ENCODE assay signal across 31 cellular contexts in the genomic region with DNA sequence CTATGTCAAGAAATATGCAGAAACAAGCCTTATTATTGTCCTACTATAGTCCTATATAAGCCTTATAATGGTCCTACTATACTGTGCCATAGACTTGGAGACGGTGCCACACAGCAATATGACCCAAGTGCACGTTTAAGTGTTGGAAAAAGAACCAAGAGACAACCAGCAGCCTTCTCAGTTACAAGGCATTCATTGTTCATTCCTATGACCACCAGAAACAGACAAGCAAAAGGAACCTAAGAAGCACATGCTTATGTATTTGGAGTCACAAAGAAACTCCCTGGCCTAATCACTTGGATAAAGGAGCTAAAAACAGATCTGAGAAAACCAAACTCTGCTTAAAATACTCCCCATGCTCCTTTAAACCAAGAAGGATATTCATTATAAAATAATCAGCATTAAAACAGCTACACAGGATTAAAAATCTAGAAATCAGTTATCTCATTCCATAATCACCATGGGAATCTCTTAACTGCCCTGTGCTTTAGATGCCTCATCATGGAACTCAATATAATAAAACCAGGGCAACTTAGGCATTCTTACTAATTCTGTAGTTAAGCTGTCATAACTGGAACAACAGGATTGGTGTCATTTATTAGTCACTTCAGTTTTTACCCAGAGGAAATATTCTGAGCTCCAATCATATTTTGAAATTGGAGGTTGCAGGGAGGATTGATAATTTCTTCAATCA. TPM values are rescaled to one million over a fixed set of nuclear protein-coding genes. Genes with fewer than 3 reads are reported as not detected.
A peak's percentile ranks its signal among the peaks of the same experiment; 100 is the strongest.
DNase-seq lines count a peak whose midpoint lies in the region; ATAC-seq, FAIRE-seq and TF ChIP-seq lines count a peak whose summit lies in the region.
"Had no signal": no experiment of that assay in that cellular context is flagged by ENCODE, and none has a peak within 500 bp of the region (broad histone marks: within the 10 kb centered on the region; RNA-seq: fewer than 3 reads in every experiment).

No MANE protein-coding gene starts in this region.

- no peak for TF ChIP-seq POLR2A in HCT116 (IDR thresholded peaks at IDR 0.05; ENCODE audit: borderline replicate concordance, extremely low read depth, insufficient read depth, insufficient read length)

- peaks cover under 1 to 5% of the 10 kb centered on the region in 2 experiments; a peak in 2 of 4 replicates for H3K4me1 ChIP-seq in HCT116 (ENCODE audit: control insufficient read depth in 1 of 2, insufficient read depth in 2 of 2, low read length in 2 of 2)
- H3K4me1 ChIP-seq in foreskin keratinocyte, result no peaks in the 10 kb centered on the region
- H3K4me1 ChIP-seq: prostate gland had no signal

- TF ChIP-seq RAD21 in HCT116 (IDR thresholded peaks at IDR 0.05; ENCODE audit: low read depth), result no peak

- H3K9ac ChIP-seq in HCT116 (ENCODE audit: low read length), result no peak overlapping the region

- H3K4me3 Mint-ChIP-seq in stimulated activated effector memory CD8-positive, alpha-beta T cell treated with anti-CD3 and anti-CD28 coated beads, Interleukin-12 subunit alpha, Interleukin-12 subunit beta, amount 100 ng/mL, for 72 hours, result no peak overlapping the region
- H3K4me3 Mint-ChIP-seq: activated CD8-positive, alpha-beta T cell treated with anti-CD3 and anti-CD28 coated beads, Interleukin-2, amount 10 ng/mL, durations not matched to agents 7 days and 5 days; activated naive CD4-positive, alpha-beta T cell treated with anti-CD3 and anti-CD28 coated beads, Interleukin-2, amount 50 U/mL, for 24 hours; mesothelial cell of epicardium; naive B cell; T-helper 2 cell treated with Interferon-gamma antibody and Interleukin-4, amounts not matched to agents 5 μg/mL and 100 μg/mL, for 36 hours; type B pancreatic cell had no signal

- BruUV-seq in HCT116 (replicated peaks; lab: Mats Ljungman, UMichigan), result no TSS peak

- FAIRE-seq in TTC549 (lab: Jason Lieb, UNC), result peak; percentile 31

- H3K9me2 ChIP-seq in HCT116 (ENCODE audit: insufficient read depth), result no peaks in the 10 kb centered on the region

- no peak overlapping the region for H3K4me3 ChIP-seq in HCT116 (replicated peaks in 1 of 2; ENCODE audit: low read depth in 1 of 2, low read length in 2 of 2)
- H3K4me3 ChIP-seq: prostate gland had no signal

- intact Hi-C loops in HCT116 (cut with micrococcal nuclease), result no loop called here

- CTCF ChIA-PET in HCT116 (lab: Charles Lee), result no interaction called here

- POLR2A ChIA-PET in HCT116 (lab: Charles Lee), result no interaction called here

- H3K79me2 ChIP-seq in HCT116 (ENCODE audit: insufficient read depth, low read length), result no peaks in the 10 kb centered on the region

- no peaks in the 10 kb centered on the region for H4K20me1 ChIP-seq in HCT116 (ENCODE audit: insufficient read depth)

- H3K9me3 ChIP-seq in HCT116 (ENCODE audit: control insufficient read depth in 1 of 2, insufficient read depth in 1 of 2, low read depth in 1 of 2, low read length in 2 of 2), result no peaks in the 10 kb centered on the region
- H3K9me3 ChIP-seq: Caco-2, neutrophil, prostate gland had no signal

- H3K36me3 ChIP-seq in HCT116 (ENCODE audit: control insufficient read depth in 1 of 2, insufficient read depth in 2 of 2, low read length in 2 of 2), result no peaks in the 10 kb centered on the region
- H3K36me3 ChIP-seq: neutrophil, prostate gland had no signal

- H3K36me3 Mint-ChIP-seq in stimulated activated effector memory CD8-positive, alpha-beta T cell treated with anti-CD3 and anti-CD28 coated beads, Interleukin-12 subunit alpha, Interleukin-12 subunit beta, amount 100 ng/mL, for 72 hours, result no peaks in the 10 kb centered on the region
- H3K36me3 Mint-ChIP-seq: activated naive CD4-positive, alpha-beta T cell treated with anti-CD3 and anti-CD28 coated beads, Interleukin-2, amount 50 U/mL, for 24 hours; mesothelial cell of epicardium; naive B cell; type B pancreatic cell had no signal

- H3K27ac Mint-ChIP-seq in stimulated activated effector memory CD8-positive, alpha-beta T cell treated with anti-CD3 and anti-CD28 coated beads, Interleukin-12 subunit alpha, Interleukin-12 subunit beta, amount 100 ng/mL, for 72 hours, result no peak overlapping the region
- H3K27ac Mint-ChIP-seq: activated CD8-positive, alpha-beta T cell treated with anti-CD3 and anti-CD28 coated beads, Interleukin-2, amount 10 ng/mL, durations not matched to agents 7 days and 5 days; activated naive CD4-positive, alpha-beta T cell treated with anti-CD3 and anti-CD28 coated beads, Interleukin-2, amount 50 U/mL, for 24 hours; activated T-helper 2 cell treated with anti-CD3 and anti-CD28 coated beads, Interferon-gamma antibody, Interleukin-2, Interleukin-4, amounts not matched to agents 10 μg/mL and 5 μg/mL and 100 μg/mL, durations not matched to agents 14 hours and 24 hours and 36 hours; mesothelial cell of epicardium; naive B cell; T-helper 2 cell treated with Interferon-gamma antibody and Interleukin-4, amounts not matched to agents 5 μg/mL and 100 μg/mL, for 36 hours; type B pancreatic cell had no signal

- H3K27ac ChIP-seq in HCT116 (ENCODE audit: low read depth, low read length), result no peak overlapping the region
- no peak overlapping the region for H3K27ac ChIP-seq in foreskin keratinocyte
- H3K27ac ChIP-seq: neutrophil, prostate gland had no signal

- DNase-seq in HCT116 (ENCODE audit: low read depth, low spot score) (no peak), foreskin keratinocyte (peak in 1 of 2 donors; percentile 36), NCI-H146 (lab: John Stamatoyannopoulos, UW) (no peak)
- no peak for DNase-seq in stimulated activated effector memory CD8-positive, alpha-beta T cell treated with anti-CD3 and anti-CD28 coated beads, Interleukin-12 subunit alpha, Interleukin-12 subunit beta, amount 100 ng/mL, for 72 hours (ENCODE audit: low spot score in 2 of 2)
- DNase-seq: activated CD8-positive, alpha-beta T cell treated with anti-CD3 and anti-CD28 coated beads, Interleukin-2, amount 10 ng/mL, durations not matched to agents 7 days and 5 days; amniotic stem cell; C1 segment of cervical spinal cord; Caco-2; DMS79; effector CD4-positive, alpha-beta T cell; glutamatergic neuron; islet precursor cell; naive B cell; NCI-H1092 treated with DMSO at 0.1 percent for 48 hours; NCI-H187 treated with DMSO at 0.1 percent for 48 hours; NCI-H2227 treated with DMSO at 0.1 percent for 48 hours; NCI-H526 treated with DMSO at 0.1 percent for 48 hours; SHP77 treated with DMSO at 0.1 percent for 48 hours; stimulated activated CD4-positive, alpha-beta T cell treated with anti-CD3 and anti-CD28 coated beads, Interleukin-12 subunit alpha, Interleukin-12 subunit beta, amount 100 ng/mL, for 4 hours; stimulated activated CD4-positive, alpha-beta T cell treated with anti-CD3 and anti-CD28 coated beads, Interleukin-4, amount 100 ng/mL, for 1 hour had no signal

- H3K9me3 Mint-ChIP-seq in stimulated activated effector memory CD8-positive, alpha-beta T cell treated with anti-CD3 and anti-CD28 coated beads, Interleukin-12 subunit alpha, Interleukin-12 subunit beta, amount 100 ng/mL, for 72 hours, result no peaks in the 10 kb centered on the region
- H3K9me3 Mint-ChIP-seq: activated naive CD4-positive, alpha-beta T cell treated with anti-CD3 and anti-CD28 coated beads, Interleukin-2, amount 50 U/mL, for 24 hours; activated T-helper 2 cell treated with anti-CD3 and anti-CD28 coated beads, Interferon-gamma antibody, Interleukin-2, Interleukin-4, amounts not matched to agents 10 μg/mL and 5 μg/mL and 100 μg/mL, durations not matched to agents 14 hours and 24 hours and 36 hours; mesothelial cell of epicardium; naive B cell; T-helper 2 cell treated with Interferon-gamma antibody and Interleukin-4, amounts not matched to agents 5 μg/mL and 100 μg/mL, for 36 hours; type B pancreatic cell had no signal

- no peak overlapping the region for H3K4me2 ChIP-seq in HCT116 (ENCODE audit: low read length)

- TF ChIP-seq CTCF in HCT116 (IDR thresholded peaks at IDR 0.05 in 2 of 3, conservative IDR thresholded peaks at IDR 0.05 in 1 of 3; ENCODE audit: borderline replicate concordance in 1 of 3, insufficient read depth in 1 of 3, low read depth in 2 of 3, low read length in 2 of 3), result no peak
- TF ChIP-seq CTCF in foreskin keratinocyte (conservative IDR thresholded peaks at IDR 0.05), result no peak

- no peak overlapping the region for H2AFZ ChIP-seq in HCT116 (ENCODE audit: low read depth, low read length, poor library complexity, severe bottlenecking)

- H3K27me3 ChIP-seq in HCT116 (ENCODE audit: insufficient read depth, low read length), result no peaks in the 10 kb centered on the region
- H3K27me3 ChIP-seq in foreskin keratinocyte, result peaks cover 83% of the 10 kb centered on the region

- RAD21 ChIA-PET in HCT116 (lab: Charles Lee; ENCODE audit: low non-redundant PET in 1 of 2, low total read pairs in 2 of 2, uncharacterized antibody in 2 of 2, unreplicated experiment in 2 of 2), result no interaction called here

- ATAC-seq in HCT116 (no peak), foreskin keratinocyte (peak; percentile 41), HG03469 (IDR thresholded peaks at IDR 0.05; ENCODE audit: unreplicated experiment) (no peak), HG02885 (IDR thresholded peaks at IDR 0.05; ENCODE audit: poor library complexity, unreplicated experiment) (no peak)
- peak; percentile 49 for ATAC-seq in stimulated activated effector memory CD8-positive, alpha-beta T cell treated with anti-CD3 and anti-CD28 coated beads, Interleukin-12 subunit alpha, Interleukin-12 subunit beta, amount 100 ng/mL, for 72 hours
- ATAC-seq: activated CD8-positive, alpha-beta T cell treated with anti-CD3 and anti-CD28 coated beads, Interleukin-2, amount 10 ng/mL, durations not matched to agents 7 days and 5 days; sciatic nerve had no signal

- peaks cover 18% of the 10 kb centered on the region for H3K4me1 Mint-ChIP-seq in stimulated activated effector memory CD8-positive, alpha-beta T cell treated with anti-CD3 and anti-CD28 coated beads, Interleukin-12 subunit alpha, Interleukin-12 subunit beta, amount 100 ng/mL, for 72 hours
- H3K4me1 Mint-ChIP-seq: activated naive CD4-positive, alpha-beta T cell treated with anti-CD3 and anti-CD28 coated beads, Interleukin-2, amount 50 U/mL, for 24 hours; naive B cell had no signal

TF ChIP-seq in HCT116, 20 proteins besides CTCF, POLR2A, EP300 and RAD21 (continues in another document):
- TF ChIP-seq FOSL1 (IDR thresholded peaks at IDR 0.05; ENCODE audit: low read depth), result peak; percentile 12; the same call in 1 of the 2 replicates
- no peak for TF ChIP-seq SRF (IDR thresholded peaks at IDR 0.05; ENCODE audit: low read depth)
- no peak for TF ChIP-seq ZNF274 (IDR thresholded peaks at IDR 0.05; ENCODE audit: low read depth, low read length)
- TF ChIP-seq TCF7L2 (IDR thresholded peaks at IDR 0.05; ENCODE audit: borderline replicate concordance, extremely low read depth, insufficient read depth, insufficient read length), result no peak
- TF ChIP-seq CEBPB (IDR thresholded peaks at IDR 0.05; ENCODE audit: low read depth), result no peak
- no peak for TF ChIP-seq EZH2phosphoT487 (IDR thresholded peaks at IDR 0.05; ENCODE audit: borderline replicate concordance)
- TF ChIP-seq ZFX (IDR thresholded peaks at IDR 0.05), result no peak

RNA-seq across cellular contexts. Expression of a gene that starts 6.9 kb away (rescaled TPM):
- 0.22 TPM for total RNA-seq in HCT116 (2021; ENCODE audit: unreplicated experiment)
- polyA plus RNA-seq in HCT116 (2012), result 0.09 TPM in 2 replicates
- 0.04 TPM in 1 of 2 replicates, not detected in the other for total RNA-seq in foreskin keratinocyte
- polyA plus RNA-seq in foreskin keratinocyte, result 0.01 TPM in 2 replicates

RNA-seq across cellular contexts. Expression of a gene that starts 20.9 kb away (rescaled TPM):
- 31.1 TPM for total RNA-seq in HCT116 (2021; ENCODE audit: unreplicated experiment)
- polyA plus RNA-seq in HCT116 (2012), result 15.4 and 22.3 TPM in 2 replicates
- 47.5 and 54.4 TPM in 2 replicates for total RNA-seq in foreskin keratinocyte
- 40.5 and 41.2 TPM in 2 replicates for polyA plus RNA-seq in foreskin keratinocyte

Comparison
In these comparisons a context has a peak if more than half of its experiments do, and no peak if none do; other contexts are left out.
1. ATAC-seq: peak in foreskin keratinocyte (single experiment) and stimulated activated effector memory CD8-positive, alpha-beta T cell treated with anti-CD3 and anti-CD28 coated beads, Interleukin-12 subunit alpha, Interleukin-12 subunit beta, amount 100 ng/mL, for 72 hours (single experiment); none in HCT116 (single experiment), HG03469 (single experiment) and HG02885 (single experiment).